In the genomic region with DNA sequence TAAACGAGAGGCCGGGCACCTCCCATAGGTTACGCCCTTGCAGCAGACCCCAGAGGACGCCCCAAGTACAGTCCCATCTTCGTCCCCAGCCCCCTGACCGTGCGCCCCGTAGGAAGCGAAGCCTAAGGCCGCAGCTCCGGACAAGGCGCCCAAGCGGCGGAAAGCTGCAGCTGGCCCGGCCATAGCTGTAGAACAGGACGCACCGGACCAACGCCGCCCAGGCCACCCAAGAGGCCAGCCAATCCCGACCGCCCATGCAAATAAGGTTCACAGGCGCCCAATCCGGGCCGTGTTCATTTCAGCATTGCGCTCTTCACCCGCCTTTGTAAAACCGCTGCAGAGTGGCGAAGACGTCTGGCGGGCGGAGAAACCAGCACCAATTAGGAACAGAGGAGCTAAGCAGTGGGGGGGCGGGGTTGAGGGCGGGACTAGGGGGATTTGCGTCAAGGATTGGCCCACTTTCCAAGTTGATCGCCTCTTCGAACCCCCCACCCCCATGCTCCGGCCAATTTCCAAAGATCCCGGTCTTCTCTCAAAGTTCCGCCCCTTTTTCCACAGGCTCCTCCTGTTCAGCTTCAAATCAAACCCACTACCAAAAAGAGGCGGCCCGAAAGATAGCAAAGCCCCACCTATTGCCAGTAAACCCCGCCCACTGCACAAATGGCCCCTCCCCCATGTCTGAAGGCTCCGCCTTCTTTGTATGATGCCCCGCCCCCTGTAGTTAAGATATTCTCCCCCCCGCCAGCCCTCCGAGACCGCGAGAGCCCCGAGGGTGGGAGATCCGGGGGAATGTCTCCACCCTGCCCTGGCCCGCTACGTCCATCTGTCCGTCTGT, we compare ENCODE assay signal across 1 cellular context.
TF ChIP-seq lines count a peak whose summit lies in the region.

A gene (minus strand): TSS at position 196 of the 835 bp plus-strand sequence. CDS start 13 bp downstream, at position 183.

TF ChIP-seq in H1, 55 proteins besides CTCF, POLR2A, EP300 and RAD21 (continued from another document):
- TF ChIP-seq SP2 (IDR thresholded peaks at IDR 0.05; ENCODE audit: low read length) (peak; percentile 27; the same call in 1 of the 2 replicates), TAF1 (IDR thresholded peaks at IDR 0.05; ENCODE audit: low read depth, low read length) (peak; percentile 92), BACH1 (IDR thresholded peaks at IDR 0.05; ENCODE audit: low read length) (no peak), JUND (IDR thresholded peaks at IDR 0.05; ENCODE audit: low read length) (no peak; the same call in 1 of the 2 replicates), MAFK (IDR thresholded peaks at IDR 0.05; ENCODE audit: low read depth, low read length) (no peak), GTF2F1 (IDR thresholded peaks at IDR 0.05; ENCODE audit: borderline replicate concordance, low read depth, low read length) (peak; percentile 64; the same call in 1 of the 2 replicates), BRCA1 (IDR thresholded peaks at IDR 0.05; ENCODE audit: low read depth, low read length) (peak; percentile 64), SIN3A (conservative IDR thresholded peaks at IDR 0.05 in 1 of 2, IDR thresholded peaks at IDR 0.05 in 1 of 2; ENCODE audit: low read depth in 1 of 2, low read length in 2 of 2) (peak; percentile 10 to 80; a peak in 2 of 4 replicates), POU5F1 (IDR thresholded peaks at IDR 0.05; ENCODE audit: low read depth, low read length) (no peak), HDAC6 (IDR thresholded peaks at IDR 0.05; ENCODE audit: low read depth, low read length) (no peak), JUN (IDR thresholded peaks at IDR 0.05; ENCODE audit: low read depth, low read length) (no peak), TEAD4 (IDR thresholded peaks at IDR 0.05; ENCODE audit: low read depth, low read length) (no peak), RNF2 (IDR thresholded peaks at IDR 0.05; ENCODE audit: borderline replicate concordance, low read depth, low read length, missing control alignments, poor library complexity, severe bottlenecking) (no peak), GABPA (IDR thresholded peaks at IDR 0.05; ENCODE audit: borderline replicate concordance, insufficient read depth, low read length) (no peak), YY1 (IDR thresholded peaks at IDR 0.05; ENCODE audit: low read depth, low read length) (peak; percentile 85), CBX8 (IDR thresholded peaks at IDR 0.05; ENCODE audit: borderline replicate concordance, low read depth, low read length) (no peak), KDM5A (IDR thresholded peaks at IDR 0.05; ENCODE audit: low read length) (peak; percentile 73), HDAC2 (IDR thresholded peaks at IDR 0.05; ENCODE audit: borderline replicate concordance in 1 of 2, low read depth in 2 of 2, low read length in 2 of 2) (peak in 1 of 2 experiments; percentile 84; a peak in 1 of 4 replicates), ZNF274 (IDR thresholded peaks at IDR 0.05; ENCODE audit: borderline replicate concordance, extremely low read depth, low read length) (no peak), CREB1 (IDR thresholded peaks at IDR 0.05) (peak; percentile 63; the same call in 1 of the 2 replicates), RFX5 (IDR thresholded peaks at IDR 0.05; ENCODE audit: borderline replicate concordance, low read depth, low read length) (no peak), BCL11A (IDR thresholded peaks at IDR 0.05; ENCODE audit: low read depth in 2 of 2, low read length in 2 of 2) (no peak), TBP (IDR thresholded peaks at IDR 0.05; ENCODE audit: low read depth, low read length) (peak; percentile 93), RBBP5 (IDR thresholded peaks at IDR 0.05; ENCODE audit: borderline replicate concordance, low read depth, low read length) (no peak), SP4 (IDR thresholded peaks at IDR 0.05; ENCODE audit: low read length) (peak; percentile 78; the same call in 1 of the 2 replicates), PHF8 (conservative IDR thresholded peaks at IDR 0.05; ENCODE audit: low read depth, low read length) (peak; percentile 81), SAP30 (IDR thresholded peaks at IDR 0.05; ENCODE audit: insufficient read depth, insufficient replicate concordance, low read length) (no peak), POLR2AphosphoS5 (IDR thresholded peaks at IDR 0.05; ENCODE audit: low read depth, low read length) (peak; percentile 74), CTBP2 (IDR thresholded peaks at IDR 0.05; ENCODE audit: borderline replicate concordance, insufficient read depth, insufficient read length, low read length) (no peak), ASH2L (IDR thresholded peaks at IDR 0.05; ENCODE audit: low read length) (peak; percentile 3), KDM4A (IDR thresholded peaks at IDR 0.05; ENCODE audit: low read depth, low read length, severe bottlenecking) (no peak), SRF (IDR thresholded peaks at IDR 0.05; ENCODE audit: low read depth, low read length) (no peak), SP1 (IDR thresholded peaks at IDR 0.05; ENCODE audit: low read depth, low read length) (peak; percentile 94)
- TF ChIP-seq, protein P1, sequence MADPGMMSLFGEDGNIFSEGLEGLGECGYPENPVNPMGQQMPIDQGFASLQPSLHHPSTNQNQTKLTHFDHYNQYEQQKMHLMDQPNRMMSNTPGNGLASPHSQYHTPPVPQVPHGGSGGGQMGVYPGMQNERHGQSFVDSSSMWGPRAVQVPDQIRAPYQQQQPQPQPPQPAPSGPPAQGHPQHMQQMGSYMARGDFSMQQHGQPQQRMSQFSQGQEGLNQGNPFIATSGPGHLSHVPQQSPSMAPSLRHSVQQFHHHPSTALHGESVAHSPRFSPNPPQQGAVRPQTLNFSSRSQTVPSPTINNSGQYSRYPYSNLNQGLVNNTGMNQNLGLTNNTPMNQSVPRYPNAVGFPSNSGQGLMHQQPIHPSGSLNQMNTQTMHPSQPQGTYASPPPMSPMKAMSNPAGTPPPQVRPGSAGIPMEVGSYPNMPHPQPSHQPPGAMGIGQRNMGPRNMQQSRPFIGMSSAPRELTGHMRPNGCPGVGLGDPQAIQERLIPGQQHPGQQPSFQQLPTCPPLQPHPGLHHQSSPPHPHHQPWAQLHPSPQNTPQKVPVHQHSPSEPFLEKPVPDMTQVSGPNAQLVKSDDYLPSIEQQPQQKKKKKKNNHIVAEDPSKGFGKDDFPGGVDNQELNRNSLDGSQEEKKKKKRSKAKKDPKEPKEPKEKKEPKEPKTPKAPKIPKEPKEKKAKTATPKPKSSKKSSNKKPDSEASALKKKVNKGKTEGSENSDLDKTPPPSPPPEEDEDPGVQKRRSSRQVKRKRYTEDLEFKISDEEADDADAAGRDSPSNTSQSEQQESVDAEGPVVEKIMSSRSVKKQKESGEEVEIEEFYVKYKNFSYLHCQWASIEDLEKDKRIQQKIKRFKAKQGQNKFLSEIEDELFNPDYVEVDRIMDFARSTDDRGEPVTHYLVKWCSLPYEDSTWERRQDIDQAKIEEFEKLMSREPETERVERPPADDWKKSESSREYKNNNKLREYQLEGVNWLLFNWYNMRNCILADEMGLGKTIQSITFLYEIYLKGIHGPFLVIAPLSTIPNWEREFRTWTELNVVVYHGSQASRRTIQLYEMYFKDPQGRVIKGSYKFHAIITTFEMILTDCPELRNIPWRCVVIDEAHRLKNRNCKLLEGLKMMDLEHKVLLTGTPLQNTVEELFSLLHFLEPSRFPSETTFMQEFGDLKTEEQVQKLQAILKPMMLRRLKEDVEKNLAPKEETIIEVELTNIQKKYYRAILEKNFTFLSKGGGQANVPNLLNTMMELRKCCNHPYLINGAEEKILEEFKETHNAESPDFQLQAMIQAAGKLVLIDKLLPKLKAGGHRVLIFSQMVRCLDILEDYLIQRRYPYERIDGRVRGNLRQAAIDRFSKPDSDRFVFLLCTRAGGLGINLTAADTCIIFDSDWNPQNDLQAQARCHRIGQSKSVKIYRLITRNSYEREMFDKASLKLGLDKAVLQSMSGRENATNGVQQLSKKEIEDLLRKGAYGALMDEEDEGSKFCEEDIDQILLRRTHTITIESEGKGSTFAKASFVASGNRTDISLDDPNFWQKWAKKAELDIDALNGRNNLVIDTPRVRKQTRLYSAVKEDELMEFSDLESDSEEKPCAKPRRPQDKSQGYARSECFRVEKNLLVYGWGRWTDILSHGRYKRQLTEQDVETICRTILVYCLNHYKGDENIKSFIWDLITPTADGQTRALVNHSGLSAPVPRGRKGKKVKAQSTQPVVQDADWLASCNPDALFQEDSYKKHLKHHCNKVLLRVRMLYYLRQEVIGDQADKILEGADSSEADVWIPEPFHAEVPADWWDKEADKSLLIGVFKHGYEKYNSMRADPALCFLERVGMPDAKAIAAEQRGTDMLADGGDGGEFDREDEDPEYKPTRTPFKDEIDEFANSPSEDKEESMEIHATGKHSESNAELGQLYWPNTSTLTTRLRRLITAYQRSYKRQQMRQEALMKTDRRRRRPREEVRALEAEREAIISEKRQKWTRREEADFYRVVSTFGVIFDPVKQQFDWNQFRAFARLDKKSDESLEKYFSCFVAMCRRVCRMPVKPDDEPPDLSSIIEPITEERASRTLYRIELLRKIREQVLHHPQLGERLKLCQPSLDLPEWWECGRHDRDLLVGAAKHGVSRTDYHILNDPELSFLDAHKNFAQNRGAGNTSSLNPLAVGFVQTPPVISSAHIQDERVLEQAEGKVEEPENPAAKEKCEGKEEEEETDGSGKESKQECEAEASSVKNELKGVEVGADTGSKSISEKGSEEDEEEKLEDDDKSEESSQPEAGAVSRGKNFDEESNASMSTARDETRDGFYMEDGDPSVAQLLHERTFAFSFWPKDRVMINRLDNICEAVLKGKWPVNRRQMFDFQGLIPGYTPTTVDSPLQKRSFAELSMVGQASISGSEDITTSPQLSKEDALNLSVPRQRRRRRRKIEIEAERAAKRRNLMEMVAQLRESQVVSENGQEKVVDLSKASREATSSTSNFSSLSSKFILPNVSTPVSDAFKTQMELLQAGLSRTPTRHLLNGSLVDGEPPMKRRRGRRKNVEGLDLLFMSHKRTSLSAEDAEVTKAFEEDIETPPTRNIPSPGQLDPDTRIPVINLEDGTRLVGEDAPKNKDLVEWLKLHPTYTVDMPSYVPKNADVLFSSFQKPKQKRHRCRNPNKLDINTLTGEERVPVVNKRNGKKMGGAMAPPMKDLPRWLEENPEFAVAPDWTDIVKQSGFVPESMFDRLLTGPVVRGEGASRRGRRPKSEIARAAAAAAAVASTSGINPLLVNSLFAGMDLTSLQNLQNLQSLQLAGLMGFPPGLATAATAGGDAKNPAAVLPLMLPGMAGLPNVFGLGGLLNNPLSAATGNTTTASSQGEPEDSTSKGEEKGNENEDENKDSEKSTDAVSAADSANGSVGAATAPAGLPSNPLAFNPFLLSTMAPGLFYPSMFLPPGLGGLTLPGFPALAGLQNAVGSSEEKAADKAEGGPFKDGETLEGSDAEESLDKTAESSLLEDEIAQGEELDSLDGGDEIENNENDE (IDR thresholded peaks at IDR 0.05; ENCODE audit: insufficient replicate concordance, low read length) = no peak
